24 cellular contexts compared by ENCODE assay signal in genomic region chr15:29860872-29861271, GRCh38. TPM values are rescaled to one million over a fixed set of nuclear protein-coding genes. Genes with fewer than 3 reads are reported as not detected.
DNase-seq lines count a peak whose midpoint lies in the region; ATAC-seq and TF ChIP-seq lines count a peak whose summit lies in the region.
"Had no signal": no experiment of that assay in that cellular context is flagged by ENCODE, and none has a peak within 500 bp of the region (broad histone marks: within the 10 kb centered on the region; RNA-seq: fewer than 3 reads in every experiment).

No MANE protein-coding gene starts in this region.

- 91 to 99% (median 96%) methylated on average over 2 of the region's 2 CpGs for WGBS in heart left ventricle, 4 donors

- H3K9me3 Mint-ChIP-seq in activated CD4-positive, alpha-beta memory T cell treated with anti-CD3 and anti-CD28 coated beads, Interleukin-2, amount 10 ng/mL, durations not matched to agents 7 days and 5 days = no peaks in the 10 kb centered on the region
- peaks cover 0 to 1% of the 10 kb centered on the region in 2 donors for H3K9me3 Mint-ChIP-seq in stimulated activated naive B cell treated with anti-CD40 and anti-IgM and Interleukin-4, amounts not matched to agents 10 μg/mL and 1 μg/mL and 100 μg/mL, for 72 hours

- H3K27ac Mint-ChIP-seq in activated CD4-positive, alpha-beta memory T cell treated with anti-CD3 and anti-CD28 coated beads, Interleukin-2, amount 10 ng/mL, durations not matched to agents 7 days and 5 days = no peak overlapping the region
- no peak overlapping the region for H3K27ac Mint-ChIP-seq in stimulated activated naive B cell treated with anti-CD40 and anti-IgM and Interleukin-4, amounts not matched to agents 10 μg/mL and 1 μg/mL and 100 μg/mL, for 72 hours
- H3K27ac Mint-ChIP-seq: CD4-positive, alpha-beta memory T cell; IgD-negative memory B cell had no signal

- TF ChIP-seq CTCF in left ventricle myocardium inferior (IDR thresholded peaks at IDR 0.05; ENCODE audit: borderline replicate concordance) = no peak
- no peak for TF ChIP-seq CTCF in heart left ventricle (IDR thresholded peaks at IDR 0.05)
- TF ChIP-seq CTCF in fibroblast of mammary gland (conservative IDR thresholded peaks at IDR 0.05; ENCODE audit: control insufficient read depth, insufficient read depth, low read depth, low read length) = no peak

- H3K4me3 ChIP-seq in left ventricle myocardium inferior (no peak overlapping the region), heart left ventricle (no peak overlapping the region), SJSA1 (no peak overlapping the region), fibroblast of mammary gland (ENCODE audit: control insufficient read depth, low read depth, low read length) (no peak overlapping the region)
- H3K4me3 ChIP-seq: BLaER1, GM12878, HAP-1 had no signal

- H3K36me3 ChIP-seq in left ventricle myocardium inferior (no peaks in the 10 kb centered on the region), heart left ventricle (no peaks in the 10 kb centered on the region), SJSA1 (no peaks in the 10 kb centered on the region)
- H3K36me3 ChIP-seq: BLaER1, HAP-1 had no signal

- no peaks in the 10 kb centered on the region for H3K9me3 ChIP-seq in left ventricle myocardium inferior (replicated peaks)
- peaks cover 0 to 1% (median 0%) of the 10 kb centered on the region in 12 donors for H3K9me3 ChIP-seq in heart left ventricle
- no peaks in the 10 kb centered on the region for H3K9me3 ChIP-seq in SJSA1 (replicated peaks)
- H3K9me3 ChIP-seq: BLaER1, HAP-1 had no signal

- H3K27me3 ChIP-seq in left ventricle myocardium inferior (ENCODE audit: low read depth) (no peaks in the 10 kb centered on the region), heart left ventricle (no peaks in the 10 kb centered on the region), SJSA1 (replicated peaks) (no peaks in the 10 kb centered on the region)
- H3K27me3 ChIP-seq: BLaER1 had no signal

- intact Hi-C loops in left ventricle myocardium inferior (cut with micrococcal nuclease) = no loop called here
- intact Hi-C loops in heart left ventricle (cut with DNase I) = no loop called here

- no peaks in the 10 kb centered on the region for H3K4me1 Mint-ChIP-seq in activated CD4-positive, alpha-beta memory T cell treated with anti-CD3 and anti-CD28 coated beads, Interleukin-2, amount 10 ng/mL, durations not matched to agents 7 days and 5 days
- no peaks in the 10 kb centered on the region for H3K4me1 Mint-ChIP-seq in stimulated activated naive B cell treated with anti-CD40 and anti-IgM and Interleukin-4, amounts not matched to agents 10 μg/mL and 1 μg/mL and 100 μg/mL, for 72 hours
- H3K4me1 Mint-ChIP-seq: CD4-positive, alpha-beta memory T cell; IgD-negative memory B cell had no signal

- no peak for DNase-seq in left ventricle myocardium inferior
- no peak for DNase-seq in heart left ventricle
- DNase-seq in SJSA1 (ENCODE audit: low read depth in 1 of 2, low spot score in 2 of 2) = no peak
- DNase-seq in fibroblast of mammary gland (ENCODE audit: low read depth) = peak; percentile 10
- no peak for DNase-seq in NCI-H2171 (lab: John Stamatoyannopoulos, UW)
- no peak for DNase-seq in activated CD4-positive, alpha-beta memory T cell treated with anti-CD3 and anti-CD28 coated beads, Interleukin-2, amount 10 ng/mL, durations not matched to agents 7 days and 5 days
- no peak for DNase-seq in activated effector memory CD4-positive, alpha-beta T cell treated with Interleukin-2 at 50 U/mL for 16 hours
- DNase-seq in stimulated activated naive B cell treated with anti-CD40 and anti-IgM and Interleukin-4, amounts not matched to agents 10 μg/mL and 1 μg/mL and 100 μg/mL, for 72 hours = no peak
- DNase-seq: CD4-positive, alpha-beta memory T cell; DMS153; GF-D8; Karpas-422; MM.1S; NCI-H1092; NCI-H146; NCI-H510A treated with DMSO at 0.1 percent for 48 hours; NCI-H774; OCI-M1; RPMI8226 had no signal

- H3K36me3 Mint-ChIP-seq in activated CD4-positive, alpha-beta memory T cell treated with anti-CD3 and anti-CD28 coated beads, Interleukin-2, amount 10 ng/mL, durations not matched to agents 7 days and 5 days (ENCODE audit: low read depth) = no peaks in the 10 kb centered on the region
- no peaks in the 10 kb centered on the region for H3K36me3 Mint-ChIP-seq in stimulated activated naive B cell treated with anti-CD40 and anti-IgM and Interleukin-4, amounts not matched to agents 10 μg/mL and 1 μg/mL and 100 μg/mL, for 72 hours
- H3K36me3 Mint-ChIP-seq: CD4-positive, alpha-beta memory T cell; IgD-negative memory B cell had no signal

- POLR2A ChIA-PET in activated CD4-positive, alpha-beta memory T cell treated with anti-CD3 and anti-CD28 coated beads, Interleukin-2, amount 10 ng/mL, durations not matched to agents 7 days and 5 days (lab: Charles Lee) = no interaction called here

- peak overlapping the region; percentile 65 for H3K27ac ChIP-seq in left ventricle myocardium inferior (replicated peaks)
- no peak overlapping the region for H3K27ac ChIP-seq in heart left ventricle
- peak overlapping the region; percentile 83 for H3K27ac ChIP-seq in SJSA1
- H3K27ac ChIP-seq: BLaER1, HL-60 had no signal

- H3K27me3 Mint-ChIP-seq in activated CD4-positive, alpha-beta memory T cell treated with anti-CD3 and anti-CD28 coated beads, Interleukin-2, amount 10 ng/mL, durations not matched to agents 7 days and 5 days = no peaks in the 10 kb centered on the region
- peaks cover 4 to 26% of the 10 kb centered on the region in 2 donors for H3K27me3 Mint-ChIP-seq in stimulated activated naive B cell treated with anti-CD40 and anti-IgM and Interleukin-4, amounts not matched to agents 10 μg/mL and 1 μg/mL and 100 μg/mL, for 72 hours

- no peak for ATAC-seq in heart left ventricle
- no peak for ATAC-seq in stimulated activated naive B cell treated with anti-CD40 and anti-IgM and Interleukin-4, amounts not matched to agents 10 μg/mL and 1 μg/mL and 100 μg/mL, for 72 hours (replicated peaks)
- ATAC-seq: GM12878 had no signal

- TF ChIP-seq POLR2A in heart left ventricle (IDR thresholded peaks at IDR 0.05) = no peak

- CTCF ChIA-PET in activated CD4-positive, alpha-beta memory T cell treated with anti-CD3 and anti-CD28 coated beads, Interleukin-2, amount 10 ng/mL, durations not matched to agents 7 days and 5 days (lab: Charles Lee) = no interaction called here

- no peak overlapping the region for H3K4me3 Mint-ChIP-seq in activated CD4-positive, alpha-beta memory T cell treated with anti-CD3 and anti-CD28 coated beads, Interleukin-2, amount 10 ng/mL, durations not matched to agents 7 days and 5 days
- H3K4me3 Mint-ChIP-seq in stimulated activated naive B cell treated with anti-CD40 and anti-IgM and Interleukin-4, amounts not matched to agents 10 μg/mL and 1 μg/mL and 100 μg/mL, for 72 hours = no peak overlapping the region
- H3K4me3 Mint-ChIP-seq: CD4-positive, alpha-beta memory T cell; IgD-negative memory B cell had no signal

- H3K4me1 ChIP-seq in left ventricle myocardium inferior (peaks cover 41% of the 10 kb centered on the region), heart left ventricle (peaks cover 0 to 32% (median 11%) of the 10 kb centered on the region in 12 donors), SJSA1 (replicated peaks) (peaks cover 54% of the 10 kb centered on the region)

RNA-seq across cellular contexts. Expression of gene TJP1, which starts 38.6 kb away (rescaled TPM):
- total RNA-seq in left ventricle myocardium inferior = 108 TPM
- 100 to 1,000 TPM in 6 of 9 donors, 10 to 100 TPM in 3; 89.4 to 159 (median 112) TPM for total RNA-seq in heart left ventricle
- polyA plus RNA-seq in heart left ventricle = 10 to 100 TPM; 26.8 to 41.8 TPM
- total RNA-seq in SJSA1 (2014; rRNA removed; shearing (Covaris generic)) = 47.2 and 70.1 TPM in 2 replicates
- total RNA-seq in activated CD4-positive, alpha-beta memory T cell treated with anti-CD3 and anti-CD28 coated beads, Interleukin-2, amount 10 ng/mL, durations not matched to agents 7 days and 5 days = not detected
- total RNA-seq: CD4-positive, alpha-beta memory T cell had no signal
- polyA plus RNA-seq: CD4-positive, alpha-beta memory T cell; IgD-negative memory B cell had no signal

Comparison
In these comparisons a context has a peak if more than half of its experiments do, and no peak if none do; other contexts are left out.
1. H3K27ac ChIP-seq: peak in left ventricle myocardium inferior (single experiment) and SJSA1 (single experiment); none in heart left ventricle (0 of 12).
2. RNA of gene TJP1, which starts 38.6 kb away (total RNA-seq): 89.4 to 159 TPM in heart left ventricle, 108 TPM in left ventricle myocardium inferior (single experiment) and 47.2 to 70.1 TPM in SJSA1; not detected in activated CD4-positive, alpha-beta memory T cell treated with anti-CD3 and anti-CD28 coated beads, Interleukin-2, amount 10 ng/mL, durations not matched to agents 7 days and 5 days; every median in the first group is over 10 times any median in the second.